Comparison of ENCODE assay signal across 20 cellular contexts in the genomic region with DNA sequence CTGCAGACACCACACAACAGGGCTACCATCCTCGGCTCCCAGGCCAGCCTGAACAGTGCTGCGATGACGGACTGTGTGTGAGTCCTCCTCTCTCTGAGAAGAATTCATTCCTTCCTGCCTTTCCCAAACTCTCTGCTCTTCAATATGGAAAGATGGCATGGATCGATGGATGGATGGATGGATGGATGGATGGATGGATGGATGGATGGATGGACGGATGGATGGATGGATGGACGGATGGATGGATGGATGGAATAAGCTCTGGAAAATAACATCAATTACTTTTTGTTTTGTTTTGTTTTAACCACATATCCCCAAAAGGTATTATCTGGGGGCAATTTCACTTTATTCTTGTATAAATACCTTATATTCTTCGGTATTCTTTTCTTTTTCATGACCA.
DNase-seq lines count a peak whose midpoint lies in the region; ATAC-seq and TF ChIP-seq lines count a peak whose summit lies in the region.
"Had no signal": no experiment of that assay in that cellular context is flagged by ENCODE, and none has a peak within 500 bp of the region (broad histone marks: within the 10 kb centered on the region; RNA-seq: fewer than 3 reads in every experiment).

No MANE protein-coding gene starts in this region.

- TF ChIP-seq CTCF in HEK293 (tag by site-specific recombination; IDR thresholded peaks at IDR 0.05) (no peak), brain (conservative IDR thresholded peaks at IDR 0.05) (no peak), colonic mucosa (IDR thresholded peaks at IDR 0.05) (no peak), foreskin keratinocyte (conservative IDR thresholded peaks at IDR 0.05) (no peak)

- H3K14ac ChIP-seq in mesenchymal stem cell (ENCODE audit: low read length in 2 of 2) = no peak overlapping the region
- no peak overlapping the region for H3K14ac ChIP-seq in neuronal stem cell (ENCODE audit: low read length)

- no peak overlapping the region for H2AK5ac ChIP-seq in mesenchymal stem cell (ENCODE audit: low read length, severe bottlenecking)
- no peak overlapping the region for H2AK5ac ChIP-seq in neuronal stem cell (ENCODE audit: low read depth, low read length)

- H2BK120ac ChIP-seq in mesenchymal stem cell (ENCODE audit: low read depth, low read length) (no peak overlapping the region), neuronal stem cell (ENCODE audit: low read depth, low read length) (no peak overlapping the region)

- peaks cover 23% of the 10 kb centered on the region for H3K4me1 Mint-ChIP-seq in brain
- H3K4me1 Mint-ChIP-seq: B cell had no signal

- intact Hi-C loops in colonic mucosa (cut with DNase I) = no loop called here

- H3K79me1 ChIP-seq in mesenchymal stem cell (replicated peaks; ENCODE audit: low read length, poor library complexity, severe bottlenecking) (no peaks in the 10 kb centered on the region), neuronal stem cell (ENCODE audit: low read depth, low read length) (no peaks in the 10 kb centered on the region)

- peaks cover 6 to 16% (median 11%) of the 10 kb centered on the region in 5 experiments for H3K9me3 Mint-ChIP-seq in brain
- H3K9me3 Mint-ChIP-seq: CD4-positive, alpha-beta T cell; CD8-positive, alpha-beta T cell had no signal

- H2BK15ac ChIP-seq in mesenchymal stem cell (ENCODE audit: low read depth, poor library complexity, severe bottlenecking) (no peak overlapping the region), neuronal stem cell (ENCODE audit: low read length) (no peak overlapping the region)

- H3K4ac ChIP-seq in mesenchymal stem cell (ENCODE audit: low read depth in 1 of 2, low read length in 2 of 2) = no peak overlapping the region
- no peak overlapping the region for H3K4ac ChIP-seq in neuronal stem cell (ENCODE audit: low read length)

- H3K27me3 Mint-ChIP-seq in brain = peaks cover 4% of the 10 kb centered on the region
- H3K27me3 Mint-ChIP-seq: B cell had no signal

- 90% methylated on average over 4 of the region's 7 CpGs for WGBS in mesenchymal stem cell
- WGBS in neuronal stem cell (ENCODE audit: extremely low coverage in 2 of 2, insufficient read length in 2 of 2, insufficient replicate concordance in 1 of 2), 2 donors = no CpG with 5 or more reads among the region's 7 CpGs

- peak overlapping the region in 3 of 5 experiments; percentile 17 to 71 (median 45) for H3K27ac Mint-ChIP-seq in brain
- H3K27ac Mint-ChIP-seq: B cell; CD4-positive, alpha-beta T cell; CD8-positive, alpha-beta T cell had no signal

- H3K4me1 ChIP-seq in HEK293 (ENCODE audit: control insufficient read depth, insufficient read depth, low read length) (no peaks in the 10 kb centered on the region), mesenchymal stem cell (ENCODE audit: control insufficient read depth, insufficient read depth, low read depth, low read length) (no peaks in the 10 kb centered on the region), neuronal stem cell (ENCODE audit: control insufficient read depth in 2 of 2, insufficient read depth in 1 of 2, low read depth in 1 of 2, low read length in 2 of 2) (peaks cover 2% of the 10 kb centered on the region in 2 donors), colonic mucosa (no peaks in the 10 kb centered on the region), foreskin keratinocyte (no peaks in the 10 kb centered on the region)
- H3K4me1 ChIP-seq: A549; BLaER1 treated with 17β-estradiol and CSF1 and Interleukin-3, amounts not matched to agents 10 nM and 100 nM; Caco-2 had no signal

- peak overlapping the region; percentile 34 for H4K91ac ChIP-seq in mesenchymal stem cell (ENCODE audit: low read length)
- no peak overlapping the region for H4K91ac ChIP-seq in neuronal stem cell (ENCODE audit: low read depth, low read length, poor library complexity)

- H2BK12ac ChIP-seq in mesenchymal stem cell (ENCODE audit: low read length in 2 of 2) (no peak overlapping the region), neuronal stem cell (ENCODE audit: low read length) (no peak overlapping the region)

- H4K8ac ChIP-seq in mesenchymal stem cell (ENCODE audit: low read length) (no peak overlapping the region), neuronal stem cell (ENCODE audit: low read depth, low read length) (no peak overlapping the region)

- H3K18ac ChIP-seq in mesenchymal stem cell (ENCODE audit: low read depth in 1 of 2, low read length in 2 of 2) (no peak overlapping the region), neuronal stem cell (ENCODE audit: low read length) (no peak overlapping the region)

- H3K23ac ChIP-seq in mesenchymal stem cell (ENCODE audit: low read length in 2 of 2) (no peak overlapping the region), neuronal stem cell (ENCODE audit: low read depth, low read length, poor library complexity) (peak overlapping the region; percentile 6)

- no peaks in the 10 kb centered on the region for H3K9me3 ChIP-seq in HEK293 (ENCODE audit: control insufficient read depth, insufficient read depth, low read depth, low read length)
- H3K9me3 ChIP-seq in mesenchymal stem cell (ENCODE audit: control insufficient read depth, low read length) = peaks cover 27% of the 10 kb centered on the region
- H3K9me3 ChIP-seq in neuronal stem cell (replicated peaks in 1 of 2; ENCODE audit: control insufficient read depth in 2 of 2, insufficient read depth in 1 of 2, low read depth in 1 of 2, low read length in 2 of 2) = peaks cover 8 to 29% of the 10 kb centered on the region in 2 donors
- H3K9me3 ChIP-seq in colonic mucosa = no peaks in the 10 kb centered on the region
- H3K9me3 ChIP-seq: A549 had no signal

- H3K27ac ChIP-seq in HEK293 (ENCODE audit: extremely low read depth, low read depth, low read length) (no peak overlapping the region), mesenchymal stem cell (ENCODE audit: low read length, poor library complexity, severe bottlenecking) (no peak overlapping the region), neuronal stem cell (replicated peaks; ENCODE audit: low read length) (no peak overlapping the region), colonic mucosa (no peak overlapping the region), foreskin keratinocyte (no peak overlapping the region)
- H3K27ac ChIP-seq: 22Rv1; A549; BLaER1 treated with 17β-estradiol and CSF1 and Interleukin-3, amounts not matched to agents 10 nM and 100 nM; C4-2B had no signal

- no peak for ATAC-seq in HG02938 (IDR thresholded peaks at IDR 0.05; ENCODE audit: unreplicated experiment)
- no peak for ATAC-seq in foreskin keratinocyte
- ATAC-seq: A549; CD8-positive, alpha-beta T cell had no signal

- H3K9ac ChIP-seq in mesenchymal stem cell (ENCODE audit: low read length) = no peak overlapping the region
- no peak overlapping the region for H3K9ac ChIP-seq in neuronal stem cell (ENCODE audit: low read depth, low read length, poor library complexity)
- H3K9ac ChIP-seq in colonic mucosa (ENCODE audit: low read depth in 2 of 2, low read length in 2 of 2) = no peak overlapping the region
- H3K9ac ChIP-seq: BLaER1 treated with 17β-estradiol and CSF1 and Interleukin-3, amounts not matched to agents 10 nM and 100 nM had no signal

- H3K36me3 Mint-ChIP-seq in brain = peaks cover 3% of the 10 kb centered on the region
- H3K36me3 Mint-ChIP-seq: CD8-positive, alpha-beta T cell had no signal

- no peak overlapping the region for H2AFZ ChIP-seq in mesenchymal stem cell (ENCODE audit: low read depth, low read length)
- no peak overlapping the region for H2AFZ ChIP-seq in neuronal stem cell (ENCODE audit: low read length)

- no peak overlapping the region for H3K4me3 Mint-ChIP-seq in brain
- H3K4me3 Mint-ChIP-seq: B cell; CD4-positive, alpha-beta T cell; CD8-positive, alpha-beta T cell had no signal

- H3K4me3 ChIP-seq in HEK293 (ENCODE audit: low read depth, low read length) (no peak overlapping the region), mesenchymal stem cell (ENCODE audit: insufficient read depth in 1 of 2, low read depth in 1 of 2, low read length in 2 of 2) (no peak overlapping the region), neuronal stem cell (ENCODE audit: low read length in 2 of 2) (no peak overlapping the region), colonic mucosa (no peak overlapping the region)
- H3K4me3 ChIP-seq: A549; BLaER1 treated with 17β-estradiol and CSF1 and Interleukin-3, amounts not matched to agents 10 nM and 100 nM had no signal

- CTCF ChIA-PET in HEK293 (lab: Yijun Ruan, JAX) = no interaction called here

- no peak for DNase-seq in mesenchymal stem cell
- no peak for DNase-seq in neuronal stem cell (ENCODE audit: low spot score)
- no peak for DNase-seq in colonic mucosa
- no peak for DNase-seq in foreskin keratinocyte
- no peak for DNase-seq in effector CD4-positive, alpha-beta T cell
- DNase-seq: AML-193; Caco-2; Calu3; CD4-positive, alpha-beta T cell; CD8-positive, alpha-beta T cell; DMS79 treated with DMSO at 0.1 percent for 48 hours; GF-D8 had no signal

- POLR2A ChIA-PET in HEK293 (lab: Yijun Ruan, JAX) = no interaction called here

- H3K36me3 ChIP-seq in HEK293 (ENCODE audit: control insufficient read depth in 2 of 2, insufficient read depth in 1 of 2, low read length in 2 of 2) (no peaks in the 10 kb centered on the region), mesenchymal stem cell (ENCODE audit: control insufficient read depth in 1 of 2, insufficient read depth in 2 of 2, low read depth in 1 of 2, low read length in 2 of 2) (no peaks in the 10 kb centered on the region), neuronal stem cell (replicated peaks in 1 of 2; ENCODE audit: control insufficient read depth in 2 of 2, insufficient read depth in 2 of 2, low read length in 2 of 2) (no peaks in the 10 kb centered on the region), colonic mucosa (no peaks in the 10 kb centered on the region)
- H3K36me3 ChIP-seq: BLaER1 treated with 17β-estradiol and CSF1 and Interleukin-3, amounts not matched to agents 10 nM and 100 nM had no signal

- H2BK5ac ChIP-seq in mesenchymal stem cell (ENCODE audit: low read depth, low read length, poor library complexity, severe bottlenecking) (no peak overlapping the region), neuronal stem cell (ENCODE audit: low read length) (no peak overlapping the region)

- H3K27me3 ChIP-seq in mesenchymal stem cell (ENCODE audit: control insufficient read depth in 1 of 2, insufficient read depth in 1 of 2, low read length in 2 of 2) = no peaks in the 10 kb centered on the region
- no peaks in the 10 kb centered on the region for H3K27me3 ChIP-seq in neuronal stem cell (ENCODE audit: control insufficient read depth in 3 of 3, insufficient read depth in 3 of 3, low read depth in 1 of 3, low read length in 3 of 3)
- no peaks in the 10 kb centered on the region for H3K27me3 ChIP-seq in colonic mucosa
- H3K27me3 ChIP-seq in foreskin keratinocyte = no peaks in the 10 kb centered on the region
- H3K27me3 ChIP-seq: BLaER1 treated with 17β-estradiol and CSF1 and Interleukin-3, amounts not matched to agents 10 nM and 100 nM had no signal

- no peak overlapping the region for H3K4me2 ChIP-seq in mesenchymal stem cell (ENCODE audit: low read length, poor library complexity, severe bottlenecking)
- H3K4me2 ChIP-seq in neuronal stem cell (ENCODE audit: insufficient read depth, low read length, poor library complexity, severe bottlenecking) = no peak overlapping the region
- H3K4me2 ChIP-seq: A549; BLaER1 treated with 17β-estradiol and CSF1 and Interleukin-3, amounts not matched to agents 10 nM and 100 nM had no signal

TF ChIP-seq in HEK293, 187 proteins besides CTCF, POLR2A, EP300 and RAD21 (continues in another document):
- TF ChIP-seq PRDM1 (tag by site-specific recombination; IDR thresholded peaks at IDR 0.05) (no peak), ZNF366 (tag by site-specific recombination; conservative IDR thresholded peaks at IDR 0.05) (peak; percentile 74)
